ENCODE assay signal across 30 cellular contexts in genomic region chr19:5314907-5315298, GRCh38.
"Had no signal": no experiment of that assay in that cellular context is flagged by ENCODE, and none has a peak within 500 bp of the region (broad histone marks: within the 10 kb centered on the region; RNA-seq: fewer than 3 reads in every experiment).

No MANE protein-coding gene starts in this region.

- H3K9me3 ChIP-seq: adrenal gland, body of pancreas, breast epithelium had no signal

- DNase-seq: activated B cell treated with CpG ODN at 0.5 μM for 24 hours; activated CD4-positive, alpha-beta memory T cell treated with anti-CD3 and anti-CD28 coated beads for 36 hours; activated CD4-positive, alpha-beta T cell treated with anti-CD3 and anti-CD28 coated beads for 4 hours; activated CD4-positive, alpha-beta T cell treated with anti-CD3 and anti-CD28 coated beads, Interleukin-2, amount 50 U/mL, for 1 hour; activated CD4-positive, CD25-positive, alpha-beta regulatory T cell treated with anti-CD3 and anti-CD28 coated beads, Interleukin-2, amount 50 U/mL, for 72 hours; activated CD8-positive, alpha-beta memory T cell treated with anti-CD3 and anti-CD28 coated beads, Interleukin-2, amount 50 U/mL, for 4 hours; activated gamma-delta T cell treated with Interleukin-2 at 50 U/mL for 16 hours; activated naive CD4-positive, alpha-beta T cell treated with anti-CD3 and anti-CD28 coated beads for 36 hours; activated T-cell treated with anti-CD3 and anti-CD28 coated beads for 4 hours; activated T-cell treated with anti-CD3 and anti-CD28 coated beads, Interleukin-2, amount 50 U/mL, for 4 hours; body of pancreas; NCI-H1048; NCI-H1105 treated with DMSO at 0.1 percent for 48 hours; NCI-H1436; NCI-H1694; NCI-H1930; NCI-H2081 treated with DMSO at 0.1 percent for 48 hours; NCI-H524 treated with DMSO at 0.1 percent for 48 hours; NK-92 treated with Interleukin-12 subunit alpha and Interleukin-12 subunit beta, amount 100 ng/mL, for 24 hours; SIG-M5; T-cell; T-helper 17 cell had no signal

- ATAC-seq: activated T-cell treated with anti-CD3 and anti-CD28 coated beads, Interleukin-2, amount 50 U/mL, for 4 hours; body of pancreas; Right ventricle myocardium inferior; SK-N-SH treated with all-trans-retinoic acid at 6 μM for 48 hours; T-cell; T-helper 17 cell had no signal

- H3K4me3 ChIP-seq: adrenal gland, body of pancreas, breast epithelium had no signal

- H3K27ac Mint-ChIP-seq: activated B cell treated with CpG ODN at 0.5 μM for 24 hours; activated CD4-positive, alpha-beta memory T cell treated with anti-CD3 and anti-CD28 coated beads for 36 hours; activated naive CD4-positive, alpha-beta T cell treated with anti-CD3 and anti-CD28 coated beads for 36 hours; activated naive CD4-positive, alpha-beta T cell treated with anti-CD3 and anti-CD28 coated beads, Interleukin-2, amount 50 U/mL, for 72 hours; activated T-helper 1 cell treated with anti-CD3 and anti-CD28 coated beads, Interleukin-12 subunit alpha, Interleukin-12 subunit beta, Interleukin-2, Interleukin-4 antibody, amounts not matched to agents 30 ng/mL and 10 ng/mL and 1 ng/mL, durations not matched to agents 14 hours and 24 hours and 36 hours; T-cell; T-helper 17 cell had no signal

- FAIRE-seq: astrocyte had no signal

- H3K36me3 Mint-ChIP-seq: activated CD4-positive, alpha-beta memory T cell treated with anti-CD3 and anti-CD28 coated beads for 36 hours; activated naive CD4-positive, alpha-beta T cell treated with anti-CD3 and anti-CD28 coated beads, Interleukin-2, amount 50 U/mL, for 72 hours; T-cell had no signal

- H3K9me3 Mint-ChIP-seq: activated B cell treated with CpG ODN at 0.5 μM for 24 hours; activated naive CD4-positive, alpha-beta T cell treated with anti-CD3 and anti-CD28 coated beads for 36 hours; activated naive CD4-positive, alpha-beta T cell treated with anti-CD3 and anti-CD28 coated beads, Interleukin-2, amount 50 U/mL, for 72 hours; activated T-cell treated with anti-CD3 and anti-CD28 coated beads, Interleukin-2, amount 50 U/mL, for 4 hours; activated T-helper 1 cell treated with anti-CD3 and anti-CD28 coated beads, Interleukin-12 subunit alpha, Interleukin-12 subunit beta, Interleukin-2, Interleukin-4 antibody, amounts not matched to agents 30 ng/mL and 10 ng/mL and 1 ng/mL, durations not matched to agents 14 hours and 24 hours and 36 hours had no signal

- H3K27ac ChIP-seq: adrenal gland, body of pancreas, breast epithelium, RWPE1 had no signal

- H3K27me3 ChIP-seq: adrenal gland, body of pancreas, breast epithelium had no signal

- H3K4me3 Mint-ChIP-seq: activated B cell treated with CpG ODN at 0.5 μM for 24 hours; activated CD4-positive, alpha-beta memory T cell treated with anti-CD3 and anti-CD28 coated beads for 36 hours; activated naive CD4-positive, alpha-beta T cell treated with anti-CD3 and anti-CD28 coated beads for 36 hours; activated T-cell treated with anti-CD3 and anti-CD28 coated beads, Interleukin-2, amount 50 U/mL, for 4 hours; activated T-helper 1 cell treated with anti-CD3 and anti-CD28 coated beads, Interleukin-12 subunit alpha, Interleukin-12 subunit beta, Interleukin-2, Interleukin-4 antibody, amounts not matched to agents 30 ng/mL and 10 ng/mL and 1 ng/mL, durations not matched to agents 14 hours and 24 hours and 36 hours; T-cell; T-helper 17 cell had no signal

- H3K4me1 ChIP-seq: adrenal gland, body of pancreas, breast epithelium had no signal

- H3K36me3 ChIP-seq: adrenal gland, breast epithelium had no signal
